In the genomic region with DNA sequence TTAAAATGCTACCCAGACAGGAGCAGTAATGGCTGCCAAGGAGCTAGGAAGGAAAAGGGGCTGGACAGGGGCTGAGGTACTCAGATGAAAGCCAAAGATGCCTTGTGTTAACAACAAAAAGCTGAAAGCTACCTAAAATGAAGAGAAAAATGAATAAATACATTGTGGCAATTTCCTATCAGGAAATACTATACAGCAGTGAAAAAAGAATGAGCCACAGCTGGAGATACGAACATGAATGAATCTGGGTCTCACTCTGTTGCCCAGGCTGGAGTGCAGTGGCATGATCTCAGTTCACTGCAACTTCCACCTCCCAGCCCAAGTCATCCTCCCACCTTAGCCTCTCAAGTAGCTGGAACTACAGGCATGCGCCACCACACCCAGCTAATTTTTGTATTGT, we compare ENCODE assay signal across 1 cellular context.
TF ChIP-seq lines count a peak whose summit lies in the region.

No MANE protein-coding gene starts in this region.

TF ChIP-seq in K562, 482 proteins besides CTCF, POLR2A, EP300 and RAD21:
- TF ChIP-seq ZNF146 (CRISPR knock-in tag; IDR thresholded peaks at IDR 0.05; ENCODE audit: unreplicated experiment) (peak; percentile 71), THRAP3 (IDR thresholded peaks at IDR 0.05; ENCODE audit: borderline replicate concordance) (no peak), CBFA2T3 (IDR thresholded peaks at IDR 0.05) (no peak)
